Comparison of ENCODE assay signal across 17 cellular contexts in the genomic region with DNA sequence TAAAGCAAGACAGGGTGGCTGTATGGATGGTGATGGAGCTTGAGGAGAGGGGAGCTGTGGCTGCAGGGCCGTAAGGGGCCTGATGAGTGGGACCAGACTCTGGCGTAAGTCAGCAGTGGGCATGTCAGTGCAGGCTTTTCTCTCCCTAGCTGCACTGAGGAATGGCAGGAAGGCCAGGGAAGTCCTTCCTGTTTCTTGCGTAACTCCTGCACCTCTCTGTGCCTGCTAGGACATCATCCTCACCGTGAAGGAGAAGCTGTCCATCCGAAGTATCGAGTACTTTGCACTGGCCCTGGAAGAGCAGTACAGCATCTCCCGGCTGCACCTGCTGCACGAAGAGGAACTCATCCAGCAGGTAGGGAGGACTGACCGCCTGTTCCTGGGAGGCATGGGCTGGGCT.
"Had no signal": no experiment of that assay in that cellular context is flagged by ENCODE, and none has a peak within 500 bp of the region (broad histone marks: within the 10 kb centered on the region; RNA-seq: fewer than 3 reads in every experiment).

No MANE protein-coding gene starts in this region.

- DNase-seq: activated CD4-positive, alpha-beta T cell treated with anti-CD3 and anti-CD28 coated beads for 1 hour; activated CD4-positive, alpha-beta T cell treated with anti-CD3 and anti-CD28 coated beads, Interleukin-2, amount 50 U/mL, for 1 hour; activated gamma-delta T cell treated with Interleukin-2 at 50 U/mL for 16 hours; activated T-cell treated with anti-CD3 and anti-CD28 coated beads, Interleukin-2, amount 50 U/mL, for 1 hour; aorta; cerebellar nuclear complex; lower lobe of right lung; naive B cell; retina; stimulated activated CD4-positive, alpha-beta T cell treated with anti-CD3 and anti-CD28 coated beads, Interleukin-4, amount 100 ng/mL, for 4 hours; stimulated activated naive CD8-positive, alpha-beta T cell treated with anti-CD3 and anti-CD28 coated beads, Interleukin-15, Interleukin-2, amounts not matched to agents 100 U/mL and 50 U/mL, for 24 hours; T-helper 9 cell; upper lobe of right lung had no signal

- H3K36me3 ChIP-seq: lower lobe of right lung, upper lobe of right lung had no signal

- H3K4me1 Mint-ChIP-seq: activated naive CD4-positive, alpha-beta T cell treated with anti-CD3 and anti-CD28 coated beads, Interleukin-2, amount 50 U/mL, for 24 hours; naive B cell had no signal

- H3K36me3 Mint-ChIP-seq: activated naive CD4-positive, alpha-beta T cell treated with anti-CD3 and anti-CD28 coated beads, Interleukin-2, amount 50 U/mL, for 24 hours; naive B cell had no signal

- H3K9me3 ChIP-seq: lower lobe of right lung, upper lobe of right lung had no signal

- H3K9me3 Mint-ChIP-seq: activated naive CD4-positive, alpha-beta T cell treated with anti-CD3 and anti-CD28 coated beads, Interleukin-2, amount 50 U/mL, for 24 hours had no signal

- H3K4me3 Mint-ChIP-seq: activated naive CD4-positive, alpha-beta T cell treated with anti-CD3 and anti-CD28 coated beads, Interleukin-2, amount 50 U/mL, for 24 hours; naive B cell had no signal

- ATAC-seq: left lobe of liver; lower lobe of right lung; stimulated activated naive CD8-positive, alpha-beta T cell treated with anti-CD3 and anti-CD28 coated beads, Interleukin-15, Interleukin-2, amounts not matched to agents 100 U/mL and 50 U/mL, for 24 hours; upper lobe of right lung had no signal

- H3K4me1 ChIP-seq: upper lobe of right lung had no signal

- H3K4me3 ChIP-seq: coronary artery, lower lobe of right lung, upper lobe of right lung had no signal

- H3K27ac Mint-ChIP-seq: activated naive CD4-positive, alpha-beta T cell treated with anti-CD3 and anti-CD28 coated beads, Interleukin-2, amount 50 U/mL, for 24 hours; naive B cell; progenitor cell of endocrine pancreas had no signal

- H3K27ac ChIP-seq: coronary artery, lower lobe of right lung, upper lobe of right lung had no signal
